8 cellular contexts compared by ENCODE assay signal in the genomic region with DNA sequence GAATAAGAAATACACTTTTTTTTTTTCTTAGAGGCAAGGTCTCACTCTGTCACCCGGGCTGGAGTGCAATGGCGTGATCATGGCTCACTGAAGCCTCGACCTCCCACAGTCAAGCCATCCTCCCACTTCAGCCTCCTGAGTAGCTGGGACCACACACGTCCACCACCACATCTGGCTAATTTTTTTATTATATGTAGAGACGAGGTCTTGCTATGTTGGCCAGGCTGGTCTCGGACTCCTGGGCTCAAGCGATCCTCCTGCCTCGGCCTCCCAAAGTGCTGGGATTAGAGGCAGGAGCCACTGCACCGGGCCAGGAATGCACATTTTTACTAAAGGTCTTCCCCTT. TPM values are rescaled to one million over a fixed set of nuclear protein-coding genes. Genes with fewer than 3 reads are reported as not detected.
DNase-seq lines count a peak whose midpoint lies in the region; ATAC-seq and TF ChIP-seq lines count a peak whose summit lies in the region.

No MANE protein-coding gene starts in this region.

- CTCF ChIA-PET in mammary epithelial cell (lab: Charles Lee; ENCODE audit: low non-redundant PET) = interaction anchor here (0.5 kb wide), 1 partner anchor 259 kb away, joined by 3 read pairs; no protein-coding TSS in a partner anchor

- H3K27ac ChIP-seq in mammary epithelial cell (ENCODE audit: insufficient read depth, low read depth, low read length) (no peak overlapping the region), WERI-Rb-1 (no peak overlapping the region)

- peaks cover 70% of the 10 kb centered on the region for H3K79me2 ChIP-seq in mammary epithelial cell (ENCODE audit: insufficient read depth, low read length)

- peaks cover 24% of the 10 kb centered on the region for H3K36me3 ChIP-seq in mammary epithelial cell (ENCODE audit: insufficient read depth, low read length)
- H3K36me3 ChIP-seq in WERI-Rb-1 = peaks cover 64% of the 10 kb centered on the region

- no peaks in the 10 kb centered on the region for H3K27me3 Mint-ChIP-seq in stimulated activated naive CD8-positive, alpha-beta T cell treated with anti-CD3 and anti-CD28 coated beads, Interleukin-15, Interleukin-2, amounts not matched to agents 100 ng/mL and 50 ng/mL, for 24 hours
- H3K27me3 Mint-ChIP-seq in naive B cell = no peaks in the 10 kb centered on the region

- peak overlapping the region; percentile 85 for H3K27ac Mint-ChIP-seq in stimulated activated naive CD8-positive, alpha-beta T cell treated with anti-CD3 and anti-CD28 coated beads, Interleukin-15, Interleukin-2, amounts not matched to agents 100 ng/mL and 50 ng/mL, for 24 hours
- peak overlapping the region in 5 of 6 donors; percentile 29 to 99 (median 81) for H3K27ac Mint-ChIP-seq in naive B cell

- peak overlapping the region; percentile 71 for H3K9ac ChIP-seq in mammary epithelial cell (ENCODE audit: insufficient read depth, low read length)

- TF ChIP-seq CTCF in mammary epithelial cell (conservative IDR thresholded peaks at IDR 0.05 in 1 of 2, IDR thresholded peaks at IDR 0.05 in 1 of 2; ENCODE audit: extremely low read depth in 1 of 2, insufficient read depth in 1 of 2, low read depth in 1 of 2, low read length in 2 of 2) (no peak), WERI-Rb-1 (IDR thresholded peaks at IDR 0.05; ENCODE audit: low read depth, low read length) (no peak)

- BruUV-seq in mammary epithelial cell (replicated peaks; lab: Mats Ljungman, UMichigan) = no TSS peak

- H3K4me2 ChIP-seq in mammary epithelial cell (ENCODE audit: insufficient read depth, low read depth, low read length) = peak overlapping the region; percentile 91

- DNase-seq in stimulated activated naive CD8-positive, alpha-beta T cell treated with anti-CD3 and anti-CD28 coated beads, Interleukin-15, Interleukin-2, amounts not matched to agents 100 U/mL and 50 U/mL, for 24 hours = no peak
- no peak for DNase-seq in mammary epithelial cell
- DNase-seq in naive B cell = no peak
- DNase-seq in WERI-Rb-1 = no peak
- no peak for DNase-seq in effector CD8-positive, alpha-beta T cell (lab: John Stamatoyannopoulos, UW)
- no peak for DNase-seq in DMS79 (lab: John Stamatoyannopoulos, UW)
- DNase-seq in HPDE6-E6E7 (ENCODE audit: extremely low spot score) = no peak

- ATAC-seq in stimulated activated naive CD8-positive, alpha-beta T cell treated with anti-CD3 and anti-CD28 coated beads, Interleukin-15, Interleukin-2, amounts not matched to agents 100 U/mL and 50 U/mL, for 24 hours = no peak
- ATAC-seq in naive B cell (ENCODE audit: low read depth in 2 of 2) = no peak

- H3K9me3 Mint-ChIP-seq in stimulated activated naive CD8-positive, alpha-beta T cell treated with anti-CD3 and anti-CD28 coated beads, Interleukin-15, Interleukin-2, amounts not matched to agents 100 ng/mL and 50 ng/mL, for 24 hours = no peaks in the 10 kb centered on the region
- no peaks in the 10 kb centered on the region for H3K9me3 Mint-ChIP-seq in naive B cell

- in situ Hi-C loops in mammary epithelial cell (cut with MboI; ENCODE audit: low sequenced_read_pairs in 2 of 2) = no loop called here

- peak overlapping the region; percentile 98 for H3K4me3 Mint-ChIP-seq in stimulated activated naive CD8-positive, alpha-beta T cell treated with anti-CD3 and anti-CD28 coated beads, Interleukin-15, Interleukin-2, amounts not matched to agents 100 ng/mL and 50 ng/mL, for 24 hours
- peak overlapping the region; percentile 95 to 99 (median 98) for H3K4me3 Mint-ChIP-seq in naive B cell

- 41% methylated on average over 9 of the region's 9 CpGs for WGBS in mammary epithelial cell (ENCODE audit: low coverage, missing lambda C conversion rate)

- peaks cover 61% of the 10 kb centered on the region for H3K4me1 Mint-ChIP-seq in stimulated activated naive CD8-positive, alpha-beta T cell treated with anti-CD3 and anti-CD28 coated beads, Interleukin-15, Interleukin-2, amounts not matched to agents 100 ng/mL and 50 ng/mL, for 24 hours (ENCODE audit: low read depth)
- peaks cover 61 to 86% (median 81%) of the 10 kb centered on the region in 3 donors for H3K4me1 Mint-ChIP-seq in naive B cell

- H3K4me3 ChIP-seq in mammary epithelial cell (replicated peaks in 1 of 3; ENCODE audit: insufficient read depth in 1 of 3, low read depth in 2 of 3, low read length in 3 of 3) (peak overlapping the region; percentile 75 to 84 (median 80)), WERI-Rb-1 (ENCODE audit: low read depth, low read length) (no peak overlapping the region)

- H4K20me1 ChIP-seq in mammary epithelial cell (ENCODE audit: insufficient read depth, low read length) = peaks cover 3% of the 10 kb centered on the region

- H3K9me3 ChIP-seq in mammary epithelial cell (replicated peaks; ENCODE audit: insufficient read depth, low read length) = no peaks in the 10 kb centered on the region
- no peaks in the 10 kb centered on the region for H3K9me3 ChIP-seq in WERI-Rb-1 (ENCODE audit: severe bottlenecking)

- peaks cover 66% of the 10 kb centered on the region for H3K36me3 Mint-ChIP-seq in stimulated activated naive CD8-positive, alpha-beta T cell treated with anti-CD3 and anti-CD28 coated beads, Interleukin-15, Interleukin-2, amounts not matched to agents 100 ng/mL and 50 ng/mL, for 24 hours (ENCODE audit: low read depth)
- peaks cover 19 to 31% of the 10 kb centered on the region in 2 donors for H3K36me3 Mint-ChIP-seq in naive B cell

- H3K27me3 ChIP-seq in mammary epithelial cell (ENCODE audit: insufficient read depth, low read length) (no peaks in the 10 kb centered on the region), WERI-Rb-1 (ENCODE audit: insufficient read depth, low read depth, severe bottlenecking) (no peaks in the 10 kb centered on the region)

- dilution Hi-C loops in mammary epithelial cell (cut with HindIII; ENCODE audit: low sequenced_read_pairs) = loop anchor here (5.0 to 10.0 kb wide), 3 partner anchors 48 to 249 kb away; a partner anchor contains a TSS

- no peak overlapping the region for H2AFZ ChIP-seq in mammary epithelial cell (ENCODE audit: low read depth, low read length)

- intact Hi-C loops in mammary epithelial cell (cut with micrococcal nuclease) = loop anchor here (5.0 kb wide), 2 partner anchors 87 to 172 kb away; a partner anchor contains a TSS

- H3K4me1 ChIP-seq in mammary epithelial cell (ENCODE audit: insufficient read depth, low read length) = peaks cover 17% of the 10 kb centered on the region

RNA-seq across cellular contexts. Expression of a gene that starts 2.4 kb away (rescaled TPM):
- total RNA-seq in mammary epithelial cell = 10 to 100 TPM; 64.8 to 83.0 TPM
- polyA plus RNA-seq in mammary epithelial cell (42.8 TPM), naive B cell (ENCODE audit: low read depth in 6 of 6) (10 to 100 TPM; 45.5 to 94.8 (median 77.3) TPM)
- polyA minus RNA-seq in mammary epithelial cell = 54.5 TPM

RNA-seq across cellular contexts. Expression of a gene that starts 28.9 kb away (rescaled TPM):
- 100 to 1,000 TPM in 1 of 2 donors, 10 to 100 TPM in 1; 94.7 to 157 TPM for total RNA-seq in mammary epithelial cell
- 62.0 TPM for polyA plus RNA-seq in mammary epithelial cell
- 90.5 TPM for polyA minus RNA-seq in mammary epithelial cell
- polyA plus RNA-seq in naive B cell (ENCODE audit: low read depth in 6 of 6) = 1 to 10 TPM; 4.4 to 8.7 (median 6.8) TPM

RNA-seq across cellular contexts. Expression of a gene that starts 29.1 kb away (rescaled TPM):
- total RNA-seq in mammary epithelial cell = 10 to 100 TPM; 17.5 to 23.0 TPM
- polyA plus RNA-seq in mammary epithelial cell (14.3 TPM), naive B cell (ENCODE audit: low read depth in 6 of 6) (10 to 100 TPM in 5 of 6 donors, 1 to 10 TPM in 1; 9.8 to 23.1 (median 13.8) TPM)
- polyA minus RNA-seq in mammary epithelial cell = 13.5 TPM
